8 cellular contexts compared by ENCODE assay signal in genomic region chr10:50937230-50937907, GRCh38. TPM values are rescaled to one million over a fixed set of nuclear protein-coding genes. Genes with fewer than 3 reads are reported as not detected.
A peak's percentile ranks its signal among the peaks of the same experiment; 100 is the strongest.
DNase-seq lines count a peak whose midpoint lies in the region; ATAC-seq and TF ChIP-seq lines count a peak whose summit lies in the region.

No MANE protein-coding gene starts in this region.

- no peak overlapping the region for H2AFZ ChIP-seq in OCI-LY1 (ENCODE audit: low read length)

- H3K27me3 ChIP-seq in OCI-LY1 (ENCODE audit: insufficient read depth, low read length) (no peaks in the 10 kb centered on the region), psoas muscle (ENCODE audit: insufficient read depth in 3 of 3, low read length in 2 of 3) (no peaks in the 10 kb centered on the region)

- no peak overlapping the region for H3K27ac ChIP-seq in OCI-LY1 (ENCODE audit: low read depth, low read length, poor library complexity, severe bottlenecking)
- H3K27ac ChIP-seq in psoas muscle: no peak overlapping the region

- H3K9ac ChIP-seq in OCI-LY1 (ENCODE audit: low read length): no peak overlapping the region

- no peaks in the 10 kb centered on the region for H3F3A ChIP-seq in OCI-LY1 (ENCODE audit: insufficient read depth, low read length)

- intact Hi-C loops in psoas muscle (cut with DNase I): no loop called here

- no peaks in the 10 kb centered on the region for H3K4me1 ChIP-seq in OCI-LY1 (ENCODE audit: insufficient read depth, low read length, severe bottlenecking)
- peaks cover 12% of the 10 kb centered on the region for H3K4me1 ChIP-seq in psoas muscle

- no peaks in the 10 kb centered on the region for H3K36me3 ChIP-seq in OCI-LY1 (ENCODE audit: insufficient read depth, low read length)
- no peaks in the 10 kb centered on the region for H3K36me3 ChIP-seq in psoas muscle (ENCODE audit: insufficient read depth in 1 of 2, low read depth in 1 of 2)

- H3K4me3 ChIP-seq in OCI-LY1 (ENCODE audit: low read depth, low read length, poor library complexity, severe bottlenecking) (no peak overlapping the region), fibroblast of mammary gland (ENCODE audit: control insufficient read depth, low read depth, low read length) (no peak overlapping the region), psoas muscle (no peak overlapping the region)

- no peak overlapping the region for H3K4me2 ChIP-seq in OCI-LY1 (ENCODE audit: low read length)

- H3K79me2 ChIP-seq in OCI-LY1 (ENCODE audit: insufficient read depth, low read length): no peaks in the 10 kb centered on the region

- WGBS in psoas muscle, 3 donors: 30 to 36% (median 32%) methylated on average over 4 of the region's 4 CpGs

- TF ChIP-seq CTCF in GM12873 (IDR thresholded peaks at IDR 0.05; ENCODE audit: insufficient read depth, low read depth, low read length, missing control alignments): peak; percentile 45
- TF ChIP-seq CTCF in OCI-LY1 (IDR thresholded peaks at IDR 0.05; ENCODE audit: low read length): peak; percentile 40; the same call in 1 of the 2 replicates
- TF ChIP-seq CTCF in fibroblast of mammary gland (conservative IDR thresholded peaks at IDR 0.05; ENCODE audit: control insufficient read depth, insufficient read depth, low read depth, low read length): peak; percentile 73
- peak; percentile 53 for TF ChIP-seq CTCF in psoas muscle (IDR thresholded peaks at IDR 0.05)

- no peaks in the 10 kb centered on the region for H4K20me1 ChIP-seq in OCI-LY1 (ENCODE audit: insufficient read depth, low read length)

- DNase-seq in fibroblast of mammary gland (ENCODE audit: low read depth) (peak; percentile 59), psoas muscle (no peak), NCI-H1092 (lab: John Stamatoyannopoulos, UW) (no peak)
- no peak for DNase-seq in stimulated activated CD4-positive, alpha-beta T cell treated with anti-CD3 and anti-CD28 coated beads, Interleukin-12 subunit alpha, Interleukin-12 subunit beta, amount 100 ng/mL, for 4 hours

- no peaks in the 10 kb centered on the region for H3K9me2 ChIP-seq in OCI-LY1 (ENCODE audit: low read depth, low read length)

- ATAC-seq in psoas muscle (peak in 3 of 4 donors; percentile 51 to 83 (median 70)), HG03139 (IDR thresholded peaks at IDR 0.05; ENCODE audit: unreplicated experiment) (no peak), GM21360 (IDR thresholded peaks at IDR 0.05; ENCODE audit: unreplicated experiment) (no peak)

- H3K9me3 ChIP-seq in OCI-LY1 (ENCODE audit: low read length): no peaks in the 10 kb centered on the region
- H3K9me3 ChIP-seq in psoas muscle: no peaks in the 10 kb centered on the region

RNA-seq across cellular contexts. Expression of gene A1CF, which starts 51.9 kb away (rescaled TPM):
- total RNA-seq in psoas muscle: under 1 TPM in 1 of 4 donors, not detected in 3; 0.26 TPM
- under 1 TPM in 1 of 3 donors, not detected in 2; 0.04 TPM for polyA plus RNA-seq in psoas muscle

Comparison
In these comparisons a context has a peak if more than half of its experiments do, and no peak if none do; other contexts are left out.
1. ATAC-seq: peak in psoas muscle (3 of 4); none in HG03139 (single experiment) and GM21360 (single experiment).
2. Peak in every context shown above with its lines, with median percentiles within 50 percentile points of each other: CTCF ChIP-seq.